Comparison of ENCODE assay signal across 6 cellular contexts in genomic region chr17:45146616-45147101, GRCh38. TPM values are rescaled to one million over a fixed set of nuclear protein-coding genes. Genes with fewer than 3 reads are reported as not detected.
DNase-seq lines count a peak whose midpoint lies in the region; ATAC-seq lines count a peak whose summit lies in the region.

No MANE protein-coding gene starts in this region.

- peaks cover 6% of the 10 kb centered on the region for H3K27me3 ChIP-seq in ectodermal cell (ENCODE audit: control insufficient read depth, insufficient read depth, low read length, poor library complexity, severe bottlenecking)

- H3K27ac ChIP-seq in ectodermal cell (ENCODE audit: insufficient read depth, low read depth, low read length, poor library complexity, severe bottlenecking): peak overlapping the region; percentile 99

- H3K9me3 ChIP-seq in ectodermal cell (ENCODE audit: control insufficient read depth, low read length): no peaks in the 10 kb centered on the region

- no peaks in the 10 kb centered on the region for H3K36me3 ChIP-seq in ectodermal cell (ENCODE audit: control insufficient read depth, insufficient read depth, low read length)

- peak overlapping the region; percentile 85 for H3K4me3 ChIP-seq in ectodermal cell (ENCODE audit: insufficient read depth, low read depth, low read length)

- 89 to 90% methylated on average over 9 of the region's 9 CpGs for WGBS in ectodermal cell, 2 experiments

- DNase-seq in DMS79 treated with DMSO at 0.1 percent for 48 hours (lab: John Stamatoyannopoulos, UW): peak; percentile 35
- no peak for DNase-seq in DMS79 (lab: John Stamatoyannopoulos, UW)
- DNase-seq in renal cortical epithelial cell (ENCODE audit: low read depth): peak; percentile 86

- H3K4me1 ChIP-seq in ectodermal cell (ENCODE audit: control insufficient read depth, insufficient read depth, low read length): peaks cover 24% of the 10 kb centered on the region

- ATAC-seq in GM21825 (IDR thresholded peaks at IDR 0.05; ENCODE audit: unreplicated experiment) (no peak), GM18909 (IDR thresholded peaks at IDR 0.05; ENCODE audit: poor library complexity, unreplicated experiment) (no peak)

RNA-seq across cellular contexts. Expression of gene HEXIM1, which starts 1.6 kb away (rescaled TPM):
- polyA plus RNA-seq in ectodermal cell (2013, experiment 1 of 4): 46.6 TPM
- polyA plus RNA-seq in ectodermal cell (2013, experiment 2 of 4): 45.1 TPM
- 31.7 TPM for polyA plus RNA-seq in ectodermal cell (2013, experiment 3 of 4)
- polyA plus RNA-seq in ectodermal cell (2013, experiment 4 of 4): 34.2 TPM
- total RNA-seq in renal cortical epithelial cell: 10.8 and 38.0 TPM in 2 replicates

RNA-seq across cellular contexts. Expression of gene ACBD4, which starts 11.2 kb away (rescaled TPM):
- polyA plus RNA-seq in ectodermal cell (2013, experiment 1 of 4): 13.0 TPM
- 12.5 TPM for polyA plus RNA-seq in ectodermal cell (2013, experiment 2 of 4)
- polyA plus RNA-seq in ectodermal cell (2013, experiment 3 of 4): 9.1 TPM
- polyA plus RNA-seq in ectodermal cell (2013, experiment 4 of 4): 11.3 TPM
- 7.2 and 9.6 TPM in 2 replicates for total RNA-seq in renal cortical epithelial cell

RNA-seq across cellular contexts. Expression of gene PLCD3, which starts 14.3 kb away (rescaled TPM):
- 33.5 TPM for polyA plus RNA-seq in ectodermal cell (2013, experiment 1 of 4)
- 25.3 TPM for polyA plus RNA-seq in ectodermal cell (2013, experiment 2 of 4)
- 23.3 TPM for polyA plus RNA-seq in ectodermal cell (2013, experiment 3 of 4)
- 25.9 TPM for polyA plus RNA-seq in ectodermal cell (2013, experiment 4 of 4)
- total RNA-seq in renal cortical epithelial cell: 26.9 and 98.1 TPM in 2 replicates

RNA-seq across cellular contexts. Expression of gene HEXIM2, which starts 15.0 kb away (rescaled TPM):
- polyA plus RNA-seq in ectodermal cell (2013, experiment 1 of 4): 14.2 TPM
- polyA plus RNA-seq in ectodermal cell (2013, experiment 2 of 4): 14.3 TPM
- polyA plus RNA-seq in ectodermal cell (2013, experiment 3 of 4): 11.9 TPM
- 9.7 TPM for polyA plus RNA-seq in ectodermal cell (2013, experiment 4 of 4)
- 5.6 and 7.3 TPM in 2 replicates for total RNA-seq in renal cortical epithelial cell
